In the genomic region with DNA sequence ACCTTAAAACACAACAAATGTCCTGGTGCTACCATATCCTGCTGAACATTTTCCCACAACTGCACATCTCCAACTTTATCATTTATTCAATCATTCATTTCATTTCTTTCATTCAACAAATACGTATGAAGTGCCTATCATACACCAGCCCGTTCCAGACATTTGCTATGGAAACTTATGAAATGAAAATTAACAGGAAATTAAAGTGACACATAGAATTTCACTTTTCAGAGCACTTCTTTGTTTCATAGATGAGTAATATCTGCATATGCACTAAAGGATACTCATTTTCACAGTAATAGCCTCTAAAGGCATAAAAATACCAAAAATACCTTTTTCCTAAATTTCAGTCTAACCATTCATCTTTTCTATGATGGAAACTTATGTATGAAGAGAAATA, we compare ENCODE assay signal across 14 cellular contexts.
"Had no signal": no experiment of that assay in that cellular context is flagged by ENCODE, and none has a peak within 500 bp of the region (broad histone marks: within the 10 kb centered on the region; RNA-seq: fewer than 3 reads in every experiment).

No MANE protein-coding gene starts in this region.

- ATAC-seq: gastrocnemius medialis; natural killer cell treated with Interleukin-12 subunit alpha and Interleukin-12 subunit beta and Interleukin-15 and Interleukin-18, amount 100 ng/mL, for 72 hours; T-helper 17 cell; WTC11 had no signal

- H3K27me3 Mint-ChIP-seq: activated CD4-positive, alpha-beta memory T cell treated with anti-CD3 and anti-CD28 coated beads for 36 hours; activated naive CD8-positive, alpha-beta T cell treated with anti-CD3 and anti-CD28 coated beads, Interleukin-2, amount 10 ng/mL, durations not matched to agents 7 days and 5 days; natural killer cell treated with Interleukin-12 subunit alpha and Interleukin-12 subunit beta and Interleukin-15 and Interleukin-18, amount 100 ng/mL, for 72 hours; T-helper 17 cell; type B pancreatic cell had no signal

- H3K27ac Mint-ChIP-seq: activated naive CD8-positive, alpha-beta T cell treated with anti-CD3 and anti-CD28 coated beads, Interleukin-2, amount 10 ng/mL, durations not matched to agents 7 days and 5 days; natural killer cell treated with Interleukin-12 subunit alpha and Interleukin-12 subunit beta and Interleukin-15 and Interleukin-18, amount 100 ng/mL, for 72 hours; T-helper 17 cell; type B pancreatic cell; WTC11 had no signal

- H3K27ac ChIP-seq: gastrocnemius medialis, hepatocyte, SJCRH30, skin epidermis had no signal

- DNase-seq: activated CD4-positive, alpha-beta memory T cell treated with anti-CD3 and anti-CD28 coated beads for 36 hours; activated naive CD8-positive, alpha-beta T cell treated with anti-CD3 and anti-CD28 coated beads, Interleukin-2, amount 10 ng/mL, durations not matched to agents 7 days and 5 days; erythroblast; gastrocnemius medialis; SJCRH30; stimulated activated CD4-positive, alpha-beta T cell treated with anti-CD3 and anti-CD28 coated beads, Interleukin-15, amount 100 ng/mL, for 24 hours; stimulated activated CD4-positive, alpha-beta T cell treated with anti-CD3 and anti-CD28 coated beads, Interleukin-4, amount 100 ng/mL, for 1 hour; stimulated activated naive CD4-positive, alpha-beta T cell; T-helper 17 cell had no signal

- H3K9me3 ChIP-seq: gastrocnemius medialis, SJCRH30 had no signal

- H3K4me3 Mint-ChIP-seq: activated CD4-positive, alpha-beta memory T cell treated with anti-CD3 and anti-CD28 coated beads for 36 hours; activated naive CD8-positive, alpha-beta T cell treated with anti-CD3 and anti-CD28 coated beads, Interleukin-2, amount 10 ng/mL, durations not matched to agents 7 days and 5 days; natural killer cell treated with Interleukin-12 subunit alpha and Interleukin-12 subunit beta and Interleukin-15 and Interleukin-18, amount 100 ng/mL, for 72 hours; T-helper 17 cell; type B pancreatic cell; WTC11 had no signal

- H3K27me3 ChIP-seq: gastrocnemius medialis, hepatocyte, SJCRH30 had no signal

- H3K4me3 ChIP-seq: gastrocnemius medialis, hepatocyte, SJCRH30, skin epidermis had no signal

- H3K9me3 Mint-ChIP-seq: activated CD4-positive, alpha-beta memory T cell treated with anti-CD3 and anti-CD28 coated beads for 36 hours; activated naive CD8-positive, alpha-beta T cell treated with anti-CD3 and anti-CD28 coated beads, Interleukin-2, amount 10 ng/mL, durations not matched to agents 7 days and 5 days; natural killer cell treated with Interleukin-12 subunit alpha and Interleukin-12 subunit beta and Interleukin-15 and Interleukin-18, amount 100 ng/mL, for 72 hours; type B pancreatic cell; WTC11 had no signal
